Comparison of ENCODE assay signal across 7 cellular contexts in genomic region chr3:151171145-151171544, GRCh38. TPM values are rescaled to one million over a fixed set of nuclear protein-coding genes. Genes with fewer than 3 reads are reported as not detected.
A peak's percentile ranks its signal among the peaks of the same experiment; 100 is the strongest.
DNase-seq lines count a peak whose midpoint lies in the region; ATAC-seq and TF ChIP-seq lines count a peak whose summit lies in the region.

No MANE protein-coding gene starts in this region.

- peaks cover 29% of the 10 kb centered on the region for H3K4me1 Mint-ChIP-seq in T-helper 17 cell
- peaks cover 25 to 29% of the 10 kb centered on the region in 2 donors for H3K4me1 Mint-ChIP-seq in immature natural killer cell
- 0 out of 2 replicates have a peak, but pooled peaks cover 4% of the 10 kb centered on the region for H3K4me1 Mint-ChIP-seq in HFFc6 (ENCODE audit: low read depth)

- H3K4me3 Mint-ChIP-seq in T-helper 17 cell (peak overlapping the region; percentile 69), immature natural killer cell (peak overlapping the region; percentile 15 to 72 (median 59)), HFFc6 (no peak overlapping the region)

- TF ChIP-seq POLR2A in GM19099 (IDR thresholded peaks at IDR 0.05; ENCODE audit: extremely low read depth, insufficient read length, low read depth) = peak; percentile 18

- H3K9me3 Mint-ChIP-seq in immature natural killer cell (no peaks in the 10 kb centered on the region), HFFc6 (no peaks in the 10 kb centered on the region)

- TF ChIP-seq CTCF in HFFc6 (IDR thresholded peaks at IDR 0.05) = no peak

- H3K27ac Mint-ChIP-seq in T-helper 17 cell = peak overlapping the region; percentile 92
- peak overlapping the region; percentile 59 to 83 (median 75) for H3K27ac Mint-ChIP-seq in immature natural killer cell
- no peak overlapping the region for H3K27ac Mint-ChIP-seq in HFFc6

- H3K36me3 Mint-ChIP-seq in T-helper 17 cell (ENCODE audit: low read depth) (no peaks in the 10 kb centered on the region), immature natural killer cell (no peaks in the 10 kb centered on the region), HFFc6 (ENCODE audit: low read depth) (no peaks in the 10 kb centered on the region)

- DNase-seq in T-helper 17 cell (no peak), immature natural killer cell (peak; percentile 19 to 30 (median 27)), HFFc6 (no peak), germinal center (ENCODE audit: low spot score) (no peak)
- no peak for DNase-seq in activated CD4-positive, CD25-positive, alpha-beta regulatory T cell treated with anti-CD3 and anti-CD28 coated beads, Interleukin-2, amount 50 U/mL, for 72 hours

- H3K9me3 ChIP-seq in T-helper 17 cell (ENCODE audit: control insufficient read depth, low read length, poor library complexity, severe bottlenecking) = no peaks in the 10 kb centered on the region

- ATAC-seq in HG02981 (IDR thresholded peaks at IDR 0.05; ENCODE audit: unreplicated experiment) (peak; percentile 68), T-helper 17 cell (peak; percentile 76)

- H3K27me3 Mint-ChIP-seq in T-helper 17 cell (no peaks in the 10 kb centered on the region), immature natural killer cell (ENCODE audit: low read depth in 3 of 3) (no peaks in the 10 kb centered on the region), HFFc6 (ENCODE audit: insufficient read depth) (no peaks in the 10 kb centered on the region; the same call in none of the 2 replicates)

RNA-seq across cellular contexts. Expression of gene GPR171, which starts 31.9 kb away (rescaled TPM):
- 10 to 100 TPM; 20.7 to 33.8 TPM for total RNA-seq in T-helper 17 cell
- polyA plus RNA-seq in immature natural killer cell = 10 to 100 TPM in 2 of 3 donors, 1 to 10 TPM in 1; 9.3 to 16.5 (median 13.5) TPM
- total RNA-seq in HFFc6 (2021; fragmentation: NEBNext Ultra II Directional; extraction: Animal tissue kit (Norgen Biotek cat#: 25700)) = not detected

Comparison
In these comparisons a context has a peak if more than half of its experiments do, and no peak if none do; other contexts are left out.
1. DNase-seq: peak in immature natural killer cell (3 of 3); none in T-helper 17 cell (0 of 3), HFFc6 (single experiment), activated CD4-positive, CD25-positive, alpha-beta regulatory T cell treated with anti-CD3 and anti-CD28 coated beads, Interleukin-2, amount 50 U/mL, for 72 hours (single experiment) and germinal center (single experiment).
2. RNA of gene GPR171, which starts 31.9 kb away (total RNA-seq): 20.7 to 33.8 TPM in T-helper 17 cell; not detected in HFFc6; every median in the first group is over 10 times any median in the second.